In the genomic region with DNA sequence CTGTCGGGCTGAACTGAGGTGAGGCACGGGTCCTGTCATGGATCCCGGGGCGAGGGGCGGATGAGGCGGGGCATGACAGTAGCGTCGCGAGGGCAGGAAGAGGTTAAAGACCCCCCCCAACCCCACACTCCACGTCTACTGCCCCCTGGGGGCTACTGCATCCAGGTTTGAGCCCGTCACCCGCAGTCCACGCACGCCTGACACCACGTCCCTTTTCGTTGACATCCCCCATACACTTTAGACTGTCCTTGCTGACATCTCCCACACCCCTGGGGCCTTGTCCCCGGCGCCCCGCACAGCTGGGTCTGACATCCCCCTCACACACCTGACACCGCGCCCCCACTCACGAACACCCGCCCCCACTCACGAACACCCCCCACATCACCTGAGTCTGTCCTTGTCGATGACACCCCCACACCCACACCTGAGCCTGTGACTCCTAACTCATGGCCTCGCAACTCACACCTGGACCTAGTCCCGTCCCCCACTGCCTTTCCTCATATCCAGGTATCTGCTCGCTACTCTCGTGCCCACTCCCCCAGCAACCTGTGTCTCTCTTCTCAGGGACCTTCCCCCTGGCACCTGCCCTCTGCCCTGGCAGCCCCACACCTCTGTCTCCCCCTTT, we compare ENCODE assay signal across 8 cellular contexts. TPM values are rescaled to one million over a fixed set of nuclear protein-coding genes. Genes with fewer than 3 reads are reported as not detected.
A peak's percentile ranks its signal among the peaks of the same experiment; 100 is the strongest.
DNase-seq lines count a peak whose midpoint lies in the region; ATAC-seq and TF ChIP-seq lines count a peak whose summit lies in the region.

No MANE protein-coding gene starts in this region.

- TF ChIP-seq CTCF in cardiac fibroblast (IDR thresholded peaks at IDR 0.05; ENCODE audit: low read depth, low read length) (peak; percentile 8), mesothelial cell of epicardium (IDR thresholded peaks at IDR 0.05; ENCODE audit: unreplicated experiment) (no peak)

- H3K4me3 ChIP-seq in cardiac fibroblast (replicated peaks in 1 of 2; ENCODE audit: low read depth in 2 of 2, low read length in 2 of 2) = peak overlapping the region; percentile 76 to 85

- ATAC-seq in GM21825 (IDR thresholded peaks at IDR 0.05; ENCODE audit: unreplicated experiment) = no peak

- H3K4me3 Mint-ChIP-seq in mesothelial cell of epicardium = peak overlapping the region; percentile 64

- H3K36me3 Mint-ChIP-seq in mesothelial cell of epicardium = peaks cover 5% of the 10 kb centered on the region

- H3K27ac Mint-ChIP-seq in mesothelial cell of epicardium = peak overlapping the region; percentile 10

- H3K27me3 Mint-ChIP-seq in mesothelial cell of epicardium (ENCODE audit: low read depth) = no peaks in the 10 kb centered on the region

- H3K9me3 Mint-ChIP-seq in mesothelial cell of epicardium = no peaks in the 10 kb centered on the region

- H3K4me1 Mint-ChIP-seq in mesothelial cell of epicardium = peaks cover 16% of the 10 kb centered on the region

- DNase-seq in stimulated activated CD4-positive, alpha-beta T cell treated with anti-CD3 and anti-CD28 coated beads, Interleukin-2, amount 100 ng/mL, for 4 hours (ENCODE audit: low read depth) = peak; percentile 13
- no peak for DNase-seq in stimulated activated CD4-positive, alpha-beta T cell treated with anti-CD3 and anti-CD28 coated beads, Interleukin-15, amount 100 ng/mL, for 24 hours
- peak; percentile 58 for DNase-seq in NCI-H1092 treated with DMSO at 0.1 percent for 48 hours (lab: John Stamatoyannopoulos, UW)
- DNase-seq in cardiac fibroblast (ENCODE audit: low read depth in 2 of 2) = no peak
- no peak for DNase-seq in mesothelial cell of epicardium (ENCODE audit: low spot score in 2 of 2, unreplicated experiment in 2 of 2)
- DNase-seq in LoVo (ENCODE audit: low spot score) = no peak
- no peak for DNase-seq in iPS-NIHi7 (ENCODE audit: extremely low spot score)

RNA-seq across cellular contexts. Expression of a gene that starts 0.4 kb away (rescaled TPM):
- 21.2 to 22.1 TPM (median 21.2 TPM) in 3 replicates for total RNA-seq in mesothelial cell of epicardium

RNA-seq across cellular contexts. Expression of a gene that starts 30.8 kb away (rescaled TPM):
- total RNA-seq in mesothelial cell of epicardium = 25.5 to 28.2 TPM (median 25.8 TPM) in 3 replicates

RNA-seq across cellular contexts. Expression of a gene that starts 30.9 kb away (rescaled TPM):
- total RNA-seq in mesothelial cell of epicardium = 137 to 152 TPM (median 140 TPM) in 3 replicates

Comparison
In these comparisons a context has a peak if more than half of its experiments do, and no peak if none do; other contexts are left out.
1. DNase-seq: peak in stimulated activated CD4-positive, alpha-beta T cell treated with anti-CD3 and anti-CD28 coated beads, Interleukin-2, amount 100 ng/mL, for 4 hours (single experiment) and NCI-H1092 treated with DMSO at 0.1 percent for 48 hours (single experiment); none in stimulated activated CD4-positive, alpha-beta T cell treated with anti-CD3 and anti-CD28 coated beads, Interleukin-15, amount 100 ng/mL, for 24 hours (single experiment), cardiac fibroblast (0 of 2), mesothelial cell of epicardium (0 of 2), LoVo (single experiment) and iPS-NIHi7 (single experiment).